Comparison of ENCODE assay signal across 1 cellular context in genomic region chr20:5652626-5653573, GRCh38.
A peak's percentile ranks its signal among the peaks of the same experiment; 100 is the strongest.
TF ChIP-seq lines count a peak whose summit lies in the region.

No MANE protein-coding gene starts in this region.

TF ChIP-seq in A549, 52 proteins besides CTCF, POLR2A, EP300 and RAD21 (continued from another document):
- TF ChIP-seq KDM1A (IDR thresholded peaks at IDR 0.05; ENCODE audit: low read depth) (no peak), CHD4 (IDR thresholded peaks at IDR 0.05; ENCODE audit: borderline replicate concordance) (no peak), ELK1 (IDR thresholded peaks at IDR 0.05; ENCODE audit: low read depth, low read length) (no peak), GATA3 (IDR thresholded peaks at IDR 0.05; ENCODE audit: borderline replicate concordance) (peak; percentile 90), TP53 (CRISPR knock-in tag; IDR thresholded peaks at IDR 0.05) (no peak), KDM5A (IDR thresholded peaks at IDR 0.05) (no peak), SREBF2 (IDR thresholded peaks at IDR 0.05) (no peak), HMGXB4 (CRISPR knock-in tag; IDR thresholded peaks at IDR 0.05; ENCODE audit: borderline replicate concordance) (no peak), PHF8 (IDR thresholded peaks at IDR 0.05; ENCODE audit: borderline replicate concordance, low read depth) (no peak), RARB (CRISPR knock-in tag; IDR thresholded peaks at IDR 0.05) (0 out of 2 replicates have a peak, but pooled peaks have one; percentile 61), POLR2AphosphoS2 (conservative IDR thresholded peaks at IDR 0.05; ENCODE audit: low read length) (no peak), FOXS1 (CRISPR knock-in tag; IDR thresholded peaks at IDR 0.05) (peak; percentile 82), USF2 (IDR thresholded peaks at IDR 0.05) (no peak), RFX5 (IDR thresholded peaks at IDR 0.05) (no peak), PBX3 (IDR thresholded peaks at IDR 0.05) (no peak), MAX (IDR thresholded peaks at IDR 0.05) (peak; percentile 58; the same call in 1 of the 2 replicates), MAFK (IDR thresholded peaks at IDR 0.05; ENCODE audit: partially characterized antibody) (no peak), ATOH8 (CRISPR knock-in tag; IDR thresholded peaks at IDR 0.05; ENCODE audit: low read depth) (peak; percentile 79), EHF (CRISPR knock-in tag; IDR thresholded peaks at IDR 0.05) (peak; percentile 80), CHD2 (IDR thresholded peaks at IDR 0.05; ENCODE audit: low read length, partially characterized antibody) (peak; percentile 57)
TF ChIP-seq in A549: peak in this region for 17.
